In the genomic region with DNA sequence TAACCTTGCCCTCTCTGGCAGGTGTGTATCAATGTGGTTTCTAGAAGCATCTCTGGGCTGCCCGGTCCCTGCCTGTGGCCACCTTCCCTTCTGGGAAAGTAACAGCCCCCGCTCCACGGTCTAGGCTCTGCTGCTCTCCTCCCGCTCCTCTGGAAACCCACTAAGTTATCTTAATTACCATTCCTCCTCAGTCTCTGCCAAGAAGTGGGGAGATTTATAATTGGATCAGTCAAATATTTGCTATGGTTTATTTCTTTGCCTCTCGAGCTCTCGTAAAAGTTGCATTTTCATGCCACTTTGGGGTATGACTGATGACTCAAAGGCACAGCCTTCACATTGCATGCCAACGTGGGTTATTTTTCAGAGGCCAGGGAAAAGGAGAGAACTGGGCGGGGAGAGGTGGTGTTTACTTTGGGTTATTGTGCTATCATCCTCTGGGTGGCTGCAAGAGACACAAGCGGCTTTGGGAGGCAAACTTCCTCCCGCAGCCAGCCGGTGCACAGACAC, we compare ENCODE assay signal across 8 cellular contexts.
DNase-seq lines count a peak whose midpoint lies in the region; ATAC-seq and TF ChIP-seq lines count a peak whose summit lies in the region.

No MANE protein-coding gene starts in this region.

- H3K27me3 ChIP-seq in IMR-90 (ENCODE audit: control insufficient read depth, insufficient read depth, low read length) (no peaks in the 10 kb centered on the region), MM.1S (replicated peaks; ENCODE audit: insufficient read depth, low read length) (no peaks in the 10 kb centered on the region)

- no peaks in the 10 kb centered on the region for H3K9me1 ChIP-seq in IMR-90 (ENCODE audit: insufficient read depth, low read length)

- H3K23ac ChIP-seq in IMR-90 (ENCODE audit: low read depth, low read length) = no peak overlapping the region

- no peak overlapping the region for H2BK20ac ChIP-seq in IMR-90 (ENCODE audit: low read depth, low read length)

- no peak overlapping the region for H2AK5ac ChIP-seq in IMR-90 (ENCODE audit: low read depth, low read length)

- no peak overlapping the region for H3K4me3 Mint-ChIP-seq in brain
- H3K4me3 Mint-ChIP-seq in nephron = peak overlapping the region in 1 of 3 experiments; percentile 0
- H3K4me3 Mint-ChIP-seq in naive thymus-derived CD8-positive, alpha-beta T cell = no peak overlapping the region

- POLR2A ChIA-PET in IMR-90 (lab: Charles Lee; ENCODE audit: unreplicated experiment) = no interaction called here
- POLR2A ChIA-PET in naive thymus-derived CD8-positive, alpha-beta T cell (lab: Charles Lee) = no interaction called here

- H2AFZ ChIP-seq in IMR-90 (replicated peaks; ENCODE audit: low read length, poor library complexity) (peak overlapping the region; percentile 48), MM.1S (ENCODE audit: low read length) (no peak overlapping the region)

- ATAC-seq in IMR-90 (ENCODE audit: low read depth) = no peak; the same call in 1 of the 2 replicates
- ATAC-seq in naive thymus-derived CD8-positive, alpha-beta T cell = no peak
- no peak for ATAC-seq in GM21717 (IDR thresholded peaks at IDR 0.05; ENCODE audit: unreplicated experiment)

- no peak overlapping the region for H3K4me2 ChIP-seq in IMR-90 (ENCODE audit: low read depth, low read length)
- no peak overlapping the region for H3K4me2 ChIP-seq in MM.1S (ENCODE audit: low read depth, low read length)

- H3K9ac ChIP-seq in IMR-90 (ENCODE audit: low read depth, low read length) (no peak overlapping the region), MM.1S (ENCODE audit: low read length) (no peak overlapping the region)

- no peak overlapping the region for H2BK5ac ChIP-seq in IMR-90 (ENCODE audit: low read depth, low read length, poor library complexity, severe bottlenecking)

- H3K27ac Mint-ChIP-seq in brain (peak overlapping the region in 3 of 5 experiments; percentile 22 to 90 (median 72)), nephron (peak overlapping the region; percentile 6 to 58 (median 27))
- H3K27ac Mint-ChIP-seq in naive thymus-derived CD8-positive, alpha-beta T cell = no peak overlapping the region

- H4K20me1 ChIP-seq in IMR-90 (ENCODE audit: insufficient read depth, low read length) (no peaks in the 10 kb centered on the region), MM.1S (ENCODE audit: insufficient read depth, low read length) (no peaks in the 10 kb centered on the region)

- H2BK15ac ChIP-seq in IMR-90 (ENCODE audit: low read depth, low read length) = no peak overlapping the region

- CTCF ChIA-PET in IMR-90 (lab: Yijun Ruan, JAX) = no interaction called here

- no peak overlapping the region for H3K18ac ChIP-seq in IMR-90 (ENCODE audit: low read depth, low read length)

- TF ChIP-seq POLR2A in IMR-90 (IDR thresholded peaks at IDR 0.05; ENCODE audit: low read depth, low read length) = no peak

- H3K36me3 Mint-ChIP-seq in brain (peaks cover 27% of the 10 kb centered on the region), nephron (ENCODE audit: low read depth) (peaks cover 6% of the 10 kb centered on the region)
- no peaks in the 10 kb centered on the region for H3K36me3 Mint-ChIP-seq in naive thymus-derived CD8-positive, alpha-beta T cell

- no peaks in the 10 kb centered on the region for H3K79me2 ChIP-seq in MM.1S (ENCODE audit: low read length)

- 12% methylated on average over 3 of the region's 11 CpGs; no CpG with 5 or more reads in 1 of the 2 experiments for WGBS in IMR-90 (ENCODE audit: extremely low coverage in 2 of 2, insufficient read length in 1 of 2), 2 experiments

- H2BK120ac ChIP-seq in IMR-90 (ENCODE audit: low read depth, low read length) = no peak overlapping the region

- BruUV-seq in IMR-90 (replicated peaks; lab: Mats Ljungman, UMichigan) = no TSS peak

- no peaks in the 10 kb centered on the region for H3K4me1 ChIP-seq in IMR-90 (ENCODE audit: control insufficient read depth, insufficient read depth, low read length)
- H3K4me1 ChIP-seq in MM.1S (ENCODE audit: low read length) = no peaks in the 10 kb centered on the region

- H3K4me3 ChIP-seq in IMR-90 (ENCODE audit: insufficient read depth, low read depth, low read length) = no peak overlapping the region
- no peak overlapping the region for H3K4me3 ChIP-seq in MM.1S (ENCODE audit: low read length)

- dilution Hi-C loops in IMR-90 (cut with HindIII; ENCODE audit: low sequenced_read_pairs, unreplicated experiment) = no loop called here

- no peaks in the 10 kb centered on the region for H3F3A ChIP-seq in MM.1S (ENCODE audit: insufficient read depth, low read length)

- H3K56ac ChIP-seq in IMR-90 (ENCODE audit: extremely low read depth, insufficient read depth, low read length) = no peak overlapping the region

- H4K91ac ChIP-seq in IMR-90 (ENCODE audit: insufficient read depth, low read depth, low read length) = no peak overlapping the region

- no peak for TF ChIP-seq CTCF in IMR-90 (conservative IDR thresholded peaks at IDR 0.05; ENCODE audit: low read depth, low read length)
- TF ChIP-seq CTCF in brain (conservative IDR thresholded peaks at IDR 0.05) = no peak
- TF ChIP-seq CTCF in nephron (IDR thresholded peaks at IDR 0.05; ENCODE audit: unreplicated experiment in 3 of 3) = peak; percentile 13 to 18 (median 14)
- no peak for TF ChIP-seq CTCF in MM.1S (IDR thresholded peaks at IDR 0.05; ENCODE audit: low read length)

- no peak overlapping the region for H4K5ac ChIP-seq in IMR-90 (ENCODE audit: low read depth, low read length)

- no peak overlapping the region for H3K27ac ChIP-seq in IMR-90 (ENCODE audit: insufficient read depth, low read length)
- no peak overlapping the region for H3K27ac ChIP-seq in MM.1S (ENCODE audit: low read length)

- no peak overlapping the region for H3K4ac ChIP-seq in IMR-90 (ENCODE audit: low read depth, low read length)

- H3K36me3 ChIP-seq in IMR-90 (ENCODE audit: control insufficient read depth, insufficient read depth, low read length) (no peaks in the 10 kb centered on the region), MM.1S (replicated peaks; ENCODE audit: insufficient read depth, low read length) (no peaks in the 10 kb centered on the region)

- H3K9me3 ChIP-seq in IMR-90 (ENCODE audit: control insufficient read depth, insufficient read depth, low read length) (no peaks in the 10 kb centered on the region), MM.1S (replicated peaks; ENCODE audit: insufficient read depth, low read length) (no peaks in the 10 kb centered on the region)

- DNase-seq in Daoy (ENCODE audit: low read depth) (peak; percentile 91), IMR-90 (no peak), MM.1S (no peak)
- DNase-seq in naive thymus-derived CD8-positive, alpha-beta T cell = no peak
- DNase-seq in activated CD4-positive, alpha-beta T cell treated with anti-CD3 and anti-CD28 coated beads for 4 hours = no peak

- H3K27me3 Mint-ChIP-seq in brain = peaks cover 6% of the 10 kb centered on the region
- H3K27me3 Mint-ChIP-seq in nephron (ENCODE audit: low read depth) = no peaks in the 10 kb centered on the region
- H3K27me3 Mint-ChIP-seq in naive thymus-derived CD8-positive, alpha-beta T cell = peaks cover 0 to 17% (median 8%) of the 10 kb centered on the region in 5 donors

- H3K4me1 Mint-ChIP-seq in brain (peaks cover 25% of the 10 kb centered on the region), nephron (peaks cover 22% of the 10 kb centered on the region)
- H3K4me1 Mint-ChIP-seq in naive thymus-derived CD8-positive, alpha-beta T cell = no peaks in the 10 kb centered on the region

- no peak overlapping the region for H3K14ac ChIP-seq in IMR-90 (replicated peaks; ENCODE audit: low read depth, low read length)

- TF ChIP-seq RAD21 in IMR-90 (IDR thresholded peaks at IDR 0.05; ENCODE audit: low read length) = no peak

- H3K9me3 Mint-ChIP-seq in brain (peaks cover 7 to 20% (median 12%) of the 10 kb centered on the region in 5 experiments), nephron (peaks cover 12% of the 10 kb centered on the region)
- H3K9me3 Mint-ChIP-seq in naive thymus-derived CD8-positive, alpha-beta T cell = peaks cover 0 to 12% (median 3%) of the 10 kb centered on the region in 9 donors

- in situ Hi-C loops in IMR-90 (cut with MboI; ENCODE audit: low sequenced_read_pairs) = no loop called here

- no peaks in the 10 kb centered on the region for H3K9me2 ChIP-seq in MM.1S (replicated peaks; ENCODE audit: insufficient read depth, low read length)

- no peaks in the 10 kb centered on the region for H3K79me1 ChIP-seq in IMR-90 (ENCODE audit: low read depth in 1 of 2, low read length in 2 of 2)

- no peak overlapping the region for H4K8ac ChIP-seq in IMR-90 (ENCODE audit: low read depth in 2 of 2, low read length in 2 of 2)

- no peak overlapping the region for H2AK9ac ChIP-seq in IMR-90 (replicated peaks; ENCODE audit: low read depth, low read length, poor library complexity)

- intact Hi-C loops in IMR-90 (cut with micrococcal nuclease) = no loop called here

TF ChIP-seq in IMR-90, 13 proteins besides CTCF, POLR2A, EP300 and RAD21 (continues in another document):
- TF ChIP-seq CHD1 (IDR thresholded peaks at IDR 0.05; ENCODE audit: low read depth, low read length) = no peak
- TF ChIP-seq USF2 (IDR thresholded peaks at IDR 0.05; ENCODE audit: low read depth, low read length) = no peak
- no peak for TF ChIP-seq SMC3 (IDR thresholded peaks at IDR 0.05; ENCODE audit: low read depth, low read length)
- TF ChIP-seq, protein P1, sequence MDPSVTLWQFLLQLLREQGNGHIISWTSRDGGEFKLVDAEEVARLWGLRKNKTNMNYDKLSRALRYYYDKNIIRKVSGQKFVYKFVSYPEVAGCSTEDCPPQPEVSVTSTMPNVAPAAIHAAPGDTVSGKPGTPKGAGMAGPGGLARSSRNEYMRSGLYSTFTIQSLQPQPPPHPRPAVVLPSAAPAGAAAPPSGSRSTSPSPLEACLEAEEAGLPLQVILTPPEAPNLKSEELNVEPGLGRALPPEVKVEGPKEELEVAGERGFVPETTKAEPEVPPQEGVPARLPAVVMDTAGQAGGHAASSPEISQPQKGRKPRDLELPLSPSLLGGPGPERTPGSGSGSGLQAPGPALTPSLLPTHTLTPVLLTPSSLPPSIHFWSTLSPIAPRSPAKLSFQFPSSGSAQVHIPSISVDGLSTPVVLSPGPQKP (IDR thresholded peaks at IDR 0.05; ENCODE audit: borderline replicate concordance, low read depth, low read length) = no peak
- no peak for TF ChIP-seq CEBPB (IDR thresholded peaks at IDR 0.05; ENCODE audit: low read depth, low read length)
- TF ChIP-seq MAFK (IDR thresholded peaks at IDR 0.05; ENCODE audit: low read depth, low read length) = no peak
- TF ChIP-seq BHLHE40 (IDR thresholded peaks at IDR 0.05; ENCODE audit: low read depth, low read length) = no peak
- no peak for TF ChIP-seq RFX5 (IDR thresholded peaks at IDR 0.05; ENCODE audit: low read depth, low read length)
- TF ChIP-seq NFE2L2 (IDR thresholded peaks at IDR 0.05; ENCODE audit: low read depth, low read length) = no peak
- TF ChIP-seq MXI1 (IDR thresholded peaks at IDR 0.05; ENCODE audit: borderline replicate concordance, low read depth, low read length) = no peak

Comparison
In these comparisons a context has a peak if more than half of its experiments do, and no peak if none do; other contexts are left out.
1. CTCF ChIP-seq: peak in nephron (3 of 3); none in IMR-90 (single experiment), brain (0 of 2) and MM.1S (single experiment).
2. H3K27ac Mint-ChIP-seq: peak in brain (3 of 5) and nephron (3 of 3); none in naive thymus-derived CD8-positive, alpha-beta T cell (0 of 10).